Comparison of ENCODE assay signal across 8 cellular contexts in genomic region chr20:23361651-23362391, GRCh38. TPM values are rescaled to one million over a fixed set of nuclear protein-coding genes. Genes with fewer than 3 reads are reported as not detected.
DNase-seq lines count a peak whose midpoint lies in the region; ATAC-seq and TF ChIP-seq lines count a peak whose summit lies in the region.

GZF1 (plus strand) TSS chr20:23362182; CDS start chr20:23364384, 2,202 bp downstream.

- H3K27me3 ChIP-seq in BE2C = no peaks in the 10 kb centered on the region

- H3K27ac Mint-ChIP-seq in activated CD4-positive, alpha-beta T cell treated with anti-CD3 and anti-CD28 coated beads for 36 hours = peak within 1 kb of the TSS; percentile 94
- peak within 1 kb of the TSS; percentile 99 for H3K27ac Mint-ChIP-seq in chondrocyte (ENCODE audit: unreplicated experiment)

- POLR2A ChIA-PET in activated CD4-positive, alpha-beta T cell treated with anti-CD3 and anti-CD28 coated beads for 36 hours (lab: Charles Lee) = interaction anchor here (1.0 kb wide), 1 partner anchor 12 kb away, joined by 6 read pairs; no protein-coding TSS in a partner anchor

- H3K9me3 ChIP-seq in BE2C = no peaks in the 10 kb centered on the region

- H3K4me3 Mint-ChIP-seq in activated CD4-positive, alpha-beta T cell treated with anti-CD3 and anti-CD28 coated beads for 36 hours = peak within 1 kb of the TSS; percentile 90
- peak within 1 kb of the TSS; percentile 92 for H3K4me3 Mint-ChIP-seq in chondrocyte (ENCODE audit: unreplicated experiment)

- no peak for TF ChIP-seq CTCF in BE2C (IDR thresholded peaks at IDR 0.05; ENCODE audit: low read depth, low read length)
- TF ChIP-seq CTCF in chondrocyte (IDR thresholded peaks at IDR 0.05) = no peak

- no peaks in the 10 kb centered on the region for H3K27me3 Mint-ChIP-seq in activated CD4-positive, alpha-beta T cell treated with anti-CD3 and anti-CD28 coated beads for 36 hours
- H3K27me3 Mint-ChIP-seq in chondrocyte (ENCODE audit: low read depth) = no peaks in the 10 kb centered on the region

- H3K36me3 Mint-ChIP-seq in activated CD4-positive, alpha-beta T cell treated with anti-CD3 and anti-CD28 coated beads for 36 hours (ENCODE audit: low read depth) = peaks cover 17% of the 10 kb centered on the region
- peaks cover 8% of the 10 kb centered on the region for H3K36me3 Mint-ChIP-seq in chondrocyte (ENCODE audit: low read depth)

- CTCF ChIA-PET in activated CD4-positive, alpha-beta T cell treated with anti-CD3 and anti-CD28 coated beads for 36 hours (lab: Charles Lee) = interaction anchor here (1.1 to 1.5 kb wide), 2 partner anchors 9 to 11 kb away, joined by 3 read pairs; partner anchors contain the start of gene NXT1

- intact Hi-C loops in activated CD4-positive, alpha-beta T cell treated with anti-CD3 and anti-CD28 coated beads for 36 hours (cut with DNase I, micrococcal nuclease) = loop anchor here (1.0 to 10.0 kb wide), 5 partner anchors 11 to 1693 kb away; partner anchors contain the start of genes ACSS1 (in 1 of the 2) and NXT1 (in 1 of the 2)

- peak within 1 kb of the TSS; percentile 87 for H3K4me3 ChIP-seq in BE2C (ENCODE audit: low read depth, low read length)

- ATAC-seq in HG03457 (IDR thresholded peaks at IDR 0.05; ENCODE audit: unreplicated experiment) = peak; percentile 61
- peak; percentile 82 for ATAC-seq in activated CD4-positive, alpha-beta T cell treated with anti-CD3 and anti-CD28 coated beads for 36 hours

- H3K9me3 Mint-ChIP-seq in activated CD4-positive, alpha-beta T cell treated with anti-CD3 and anti-CD28 coated beads for 36 hours (ENCODE audit: low read depth) = no peaks in the 10 kb centered on the region
- H3K9me3 Mint-ChIP-seq in chondrocyte (ENCODE audit: low read depth) = no peaks in the 10 kb centered on the region

- peaks cover 45% of the 10 kb centered on the region for H3K4me1 Mint-ChIP-seq in activated CD4-positive, alpha-beta T cell treated with anti-CD3 and anti-CD28 coated beads for 36 hours
- peaks cover 55% of the 10 kb centered on the region for H3K4me1 Mint-ChIP-seq in chondrocyte (ENCODE audit: low read depth)

- 0 out of 2 replicates have a peak, but pooled peaks cover 2% of the 10 kb centered on the region for H3K4me1 ChIP-seq in BE2C

- H3K36me3 ChIP-seq in BE2C = peaks cover 25% of the 10 kb centered on the region

- DNase-seq in BE2C = peak; percentile 98
- peak; percentile 82 for DNase-seq in GM19240 (ENCODE audit: insufficient read length, low spot score)
- DNase-seq in NCI-H524 (lab: John Stamatoyannopoulos, UW) = peak; percentile 97 to 99
- peak; percentile 98 for DNase-seq in activated CD4-positive, alpha-beta T cell treated with anti-CD3 and anti-CD28 coated beads for 36 hours
- peak; percentile 99 for DNase-seq in chondrocyte (ENCODE audit: low spot score)
- peak; percentile 94 for DNase-seq in kidney glomerular epithelial cell (lab: John Stamatoyannopoulos, UW)
- DNase-seq in stimulated activated CD4-positive, alpha-beta T cell treated with anti-CD3 and anti-CD28 coated beads, Interleukin-15, amount 100 ng/mL, for 48 hours (ENCODE audit: low read depth in 2 of 2) = peak; percentile 93 to 97

RNA-seq across cellular contexts. Expression of gene GZF1, which starts in this region (rescaled TPM):
- polyA plus RNA-seq in BE2C (2012; ENCODE audit: insufficient read depth, insufficient read length, low read depth) = 63.6 TPM
- 1 to 10 TPM; 6.9 to 8.9 TPM for total RNA-seq in activated CD4-positive, alpha-beta T cell treated with anti-CD3 and anti-CD28 coated beads for 36 hours
- 10.7 to 14.6 TPM (median 11.4 TPM) in 3 replicates for total RNA-seq in chondrocyte

Comparison
In these comparisons a context has a peak if more than half of its experiments do, and no peak if none do; other contexts are left out.
1. Peak in every context shown above with its lines: DNase-seq, ATAC-seq and H3K4me3 ChIP-seq.